1 cellular context compared by ENCODE assay signal in genomic region chr2:203354966-203355365, GRCh38.
TF ChIP-seq lines count a peak whose summit lies in the region.

No MANE protein-coding gene starts in this region.

TF ChIP-seq in endothelial cell of umbilical vein, 7 proteins besides CTCF, POLR2A, EP300 and RAD21:
- TF ChIP-seq FOS (IDR thresholded peaks at IDR 0.05; ENCODE audit: borderline replicate concordance, insufficient read depth, low read length), result no peak
TF ChIP-seq in endothelial cell of umbilical vein: peak in this region for 0.
